ENCODE assay signal across 8 cellular contexts in the genomic region with DNA sequence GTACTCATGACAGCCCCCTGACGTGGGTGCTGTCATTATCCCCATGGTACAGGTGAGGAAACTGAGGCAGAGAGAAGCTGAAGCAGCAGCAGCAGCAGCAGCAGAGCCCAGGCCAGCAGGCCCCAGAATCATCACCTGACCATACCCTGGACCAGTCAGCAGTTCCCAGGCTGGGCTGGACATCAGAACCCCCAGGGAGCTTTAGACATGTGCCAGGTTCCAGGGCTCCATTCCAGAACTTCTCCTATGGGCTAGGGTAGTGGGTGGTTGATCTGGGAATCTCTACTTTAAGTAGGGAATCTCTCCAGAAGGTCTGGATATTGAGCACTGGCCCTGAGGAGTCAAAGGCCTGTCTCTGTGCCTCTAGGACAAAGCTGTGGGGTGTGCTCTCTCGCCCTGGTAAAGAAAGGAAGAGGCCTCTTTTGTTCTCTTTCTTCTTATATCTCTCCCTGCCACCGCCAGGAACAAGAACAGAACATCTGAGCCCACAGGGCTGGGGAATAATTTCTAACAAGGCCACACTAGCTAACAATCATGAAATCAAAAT. TPM values are rescaled to one million over a fixed set of nuclear protein-coding genes. Genes with fewer than 3 reads are reported as not detected.
DNase-seq lines count a peak whose midpoint lies in the region; ATAC-seq and TF ChIP-seq lines count a peak whose summit lies in the region.
"Had no signal": no experiment of that assay in that cellular context is flagged by ENCODE, and none has a peak within 500 bp of the region (broad histone marks: within the 10 kb centered on the region; RNA-seq: fewer than 3 reads in every experiment).

No MANE protein-coding gene starts in this region.

- H2AFZ ChIP-seq in OCI-LY7 (ENCODE audit: low read length) = no peak overlapping the region
- H2AFZ ChIP-seq in mammary epithelial cell (ENCODE audit: low read depth, low read length) = no peak overlapping the region

- CTCF ChIA-PET in OCI-LY7 (lab: Charles Lee; ENCODE audit: unreplicated experiment) = interaction anchor here (1.2 kb wide), 1 partner anchor 176 kb away, joined by 4 read pairs; no protein-coding TSS in a partner anchor
- CTCF ChIA-PET in mammary epithelial cell (lab: Charles Lee; ENCODE audit: low non-redundant PET) = no interaction called here

- TF ChIP-seq CTCF in OCI-LY7 (conservative IDR thresholded peaks at IDR 0.05; ENCODE audit: low read length) (no peak), mammary epithelial cell (conservative IDR thresholded peaks at IDR 0.05 in 1 of 2, IDR thresholded peaks at IDR 0.05 in 1 of 2; ENCODE audit: extremely low read depth in 1 of 2, insufficient read depth in 1 of 2, low read depth in 1 of 2, low read length in 2 of 2) (no peak), lower lobe of right lung (IDR thresholded peaks at IDR 0.05) (no peak)

- in situ Hi-C loops in mammary epithelial cell (cut with MboI; ENCODE audit: low sequenced_read_pairs in 2 of 2) = no loop called here

- no peaks in the 10 kb centered on the region for H3K79me2 ChIP-seq in OCI-LY7 (ENCODE audit: insufficient read depth, low read depth, low read length)
- peaks cover 10% of the 10 kb centered on the region for H3K79me2 ChIP-seq in mammary epithelial cell (ENCODE audit: insufficient read depth, low read length)

- intact Hi-C loops in OCI-LY7 (cut with micrococcal nuclease; ENCODE audit: unreplicated experiment) (no loop called here), mammary epithelial cell (cut with micrococcal nuclease) (loop anchor here (1.0 kb wide), 1 partner anchor 9 kb away; no protein-coding TSS in a partner anchor), lower lobe of right lung (cut with DNase I) (no loop called here)

- dilution Hi-C loops in mammary epithelial cell (cut with HindIII; ENCODE audit: low sequenced_read_pairs) = no loop called here

- H3K9ac ChIP-seq in mammary epithelial cell (ENCODE audit: insufficient read depth, low read length) = peak overlapping the region; percentile 49

- H3K9me2 ChIP-seq in OCI-LY7 (ENCODE audit: insufficient read depth, low read length) = no peaks in the 10 kb centered on the region

- H3K4me1 ChIP-seq in OCI-LY7 (ENCODE audit: insufficient read depth, low read length, poor library complexity, severe bottlenecking) = peaks cover 14% of the 10 kb centered on the region
- peaks cover 37% of the 10 kb centered on the region for H3K4me1 ChIP-seq in mammary epithelial cell (ENCODE audit: insufficient read depth, low read length)
- H3K4me1 ChIP-seq in lower lobe of right lung = peaks cover 38% of the 10 kb centered on the region

- no peak for ATAC-seq in lower lobe of right lung
- no peak for ATAC-seq in HG03342 (IDR thresholded peaks at IDR 0.05; ENCODE audit: unreplicated experiment)
- ATAC-seq in GM21528 (IDR thresholded peaks at IDR 0.05; ENCODE audit: low FRiP score, unreplicated experiment) = no peak

- no peak for DNase-seq in OCI-LY7 (ENCODE audit: low spot score)
- DNase-seq in mammary epithelial cell = no peak
- DNase-seq in lower lobe of right lung = no peak
- DNase-seq in HuH-7 (ENCODE audit: low spot score) = no peak
- DNase-seq: activated CD4-positive, alpha-beta T cell treated with anti-CD3 and anti-CD28 coated beads for 36 hours had no signal

- BruUV-seq in OCI-LY7 (replicated peaks; lab: Mats Ljungman, UMichigan) (no TSS peak), mammary epithelial cell (replicated peaks; lab: Mats Ljungman, UMichigan) (TSS peak; percentile 61)

- no peak overlapping the region for H3K4me3 ChIP-seq in OCI-LY7 (ENCODE audit: low read depth, low read length, poor library complexity, severe bottlenecking)
- no peak overlapping the region for H3K4me3 ChIP-seq in mammary epithelial cell (replicated peaks in 1 of 3; ENCODE audit: insufficient read depth in 1 of 3, low read depth in 2 of 3, low read length in 3 of 3)
- H3K4me3 ChIP-seq in lower lobe of right lung = no peak overlapping the region

- no peaks in the 10 kb centered on the region for H3K9me3 ChIP-seq in OCI-LY7 (ENCODE audit: low read length)
- no peaks in the 10 kb centered on the region for H3K9me3 ChIP-seq in mammary epithelial cell (replicated peaks; ENCODE audit: insufficient read depth, low read length)
- H3K9me3 ChIP-seq in lower lobe of right lung = no peaks in the 10 kb centered on the region

- 0% methylated on average over 2 of the region's 3 CpGs for WGBS in mammary epithelial cell (ENCODE audit: low coverage, missing lambda C conversion rate)

- no peak overlapping the region for H3K4me2 ChIP-seq in OCI-LY7 (ENCODE audit: low read length)
- peak overlapping the region; percentile 40 for H3K4me2 ChIP-seq in mammary epithelial cell (ENCODE audit: insufficient read depth, low read depth, low read length)

- H3K27me3 ChIP-seq in mammary epithelial cell (ENCODE audit: insufficient read depth, low read length) = no peaks in the 10 kb centered on the region
- H3K27me3 ChIP-seq in lower lobe of right lung (ENCODE audit: low read depth) = no peaks in the 10 kb centered on the region

- POLR2A ChIA-PET in OCI-LY7 (lab: Charles Lee) = interaction anchor here (0.9 kb wide), 1 partner anchor 13 kb away, joined by 8 read pairs; no protein-coding TSS in a partner anchor

- peak overlapping the region; percentile 18 for H3K27ac ChIP-seq in OCI-LY7 (ENCODE audit: low read depth, low read length, poor library complexity, severe bottlenecking)
- peak overlapping the region; percentile 93 for H3K27ac ChIP-seq in mammary epithelial cell (ENCODE audit: insufficient read depth, low read depth, low read length)
- peak overlapping the region; percentile 74 for H3K27ac ChIP-seq in lower lobe of right lung
- H3K27ac ChIP-seq in temporal lobe (ENCODE audit: low read depth, low read length) = peak overlapping the region; percentile 92

- H3K36me3 ChIP-seq in OCI-LY7 (ENCODE audit: insufficient read depth, low read length) = peaks cover 32% of the 10 kb centered on the region; the same call in 1 of the 2 replicates
- H3K36me3 ChIP-seq in mammary epithelial cell (ENCODE audit: insufficient read depth, low read length) = no peaks in the 10 kb centered on the region
- H3K36me3 ChIP-seq in lower lobe of right lung = peaks cover 77% of the 10 kb centered on the region

- H4K20me1 ChIP-seq in OCI-LY7 (ENCODE audit: insufficient read depth, low read length) (no peaks in the 10 kb centered on the region), mammary epithelial cell (ENCODE audit: insufficient read depth, low read length) (no peaks in the 10 kb centered on the region)

RNA-seq across cellular contexts. Expression of a gene that starts 26.6 kb away (rescaled TPM):
- total RNA-seq in OCI-LY7 (2014; rRNA removed; shearing (Covaris generic)) = 3.8 and 5.7 TPM in 2 replicates
- 3.4 and 5.3 TPM in 2 replicates for total RNA-seq in OCI-LY7 (2022)
- total RNA-seq in mammary epithelial cell = 10 to 100 TPM; 17.0 to 48.5 TPM
- 13.9 TPM for polyA plus RNA-seq in mammary epithelial cell
- 5.3 TPM for polyA minus RNA-seq in mammary epithelial cell
- 41.3 TPM for total RNA-seq in lower lobe of right lung
- 2.0 TPM for total RNA-seq in temporal lobe

RNA-seq across cellular contexts. Expression of a gene that starts 44.4 kb away (rescaled TPM):
- total RNA-seq in OCI-LY7 (2014; rRNA removed; shearing (Covaris generic)) = 11.1 and 19.1 TPM in 2 replicates
- 37.8 and 50.2 TPM in 2 replicates for total RNA-seq in OCI-LY7 (2022)
- total RNA-seq in mammary epithelial cell = 10 to 100 TPM; 26.2 to 68.5 TPM
- polyA plus RNA-seq in mammary epithelial cell = 41.1 TPM
- polyA minus RNA-seq in mammary epithelial cell = 58.2 TPM
- 77.7 TPM for total RNA-seq in lower lobe of right lung
- 9.3 TPM for total RNA-seq in temporal lobe

RNA-seq across cellular contexts. Expression of a gene that starts 46.8 kb away (rescaled TPM):
- 23.3 and 33.9 TPM in 2 replicates for total RNA-seq in OCI-LY7 (2014; rRNA removed; shearing (Covaris generic))
- 83.9 and 106 TPM in 2 replicates for total RNA-seq in OCI-LY7 (2022)
- 10 to 100 TPM; 12.8 to 20.2 TPM for total RNA-seq in mammary epithelial cell
- polyA plus RNA-seq in mammary epithelial cell = 7.8 TPM
- 7.9 TPM for polyA minus RNA-seq in mammary epithelial cell
- 60.8 TPM for total RNA-seq in lower lobe of right lung
- total RNA-seq in temporal lobe = 20.9 TPM

Comparison
In these comparisons a context has a peak if more than half of its experiments do, and no peak if none do; other contexts are left out.
1. H3K27ac ChIP-seq: peak in every context shown above with its lines; median percentile 93 in mammary epithelial cell; 92 in temporal lobe; 74 in lower lobe of right lung; 18 in OCI-LY7.